8 cellular contexts compared by ENCODE assay signal in genomic region chr1:98468111-98468717, GRCh38.
DNase-seq lines count a peak whose midpoint lies in the region; ATAC-seq, FAIRE-seq and TF ChIP-seq lines count a peak whose summit lies in the region.

No MANE protein-coding gene starts in this region.

- H3K36me3 ChIP-seq in adipocyte (ENCODE audit: control insufficient read depth, insufficient read depth, low read length, severe bottlenecking) = no peaks in the 10 kb centered on the region
- H3K36me3 ChIP-seq in vagina = no peaks in the 10 kb centered on the region

- H3K4me3 Mint-ChIP-seq in stimulated activated naive CD8-positive, alpha-beta T cell treated with anti-CD3 and anti-CD28 coated beads, Interleukin-15, amount 100 ng/mL, for 72 hours = no peak overlapping the region

- H3K27ac ChIP-seq in vagina = no peak overlapping the region

- DNase-seq in NCI-H82 (lab: John Stamatoyannopoulos, UW) (peak; percentile 60), NCI-H82 treated with DMSO at 0.1 percent for 48 hours (lab: John Stamatoyannopoulos, UW; ENCODE audit: unreplicated experiment) (no peak), NCI-H1105 (lab: John Stamatoyannopoulos, UW) (peak; percentile 55), adipocyte (ENCODE audit: low read depth) (peak; percentile 85), vagina (ENCODE audit: extremely low spot score in 2 of 2) (no peak)
- no peak for DNase-seq in stimulated activated naive CD8-positive, alpha-beta T cell treated with anti-CD3 and anti-CD28 coated beads, Interleukin-15, amount 100 ng/mL, for 72 hours

- intact Hi-C loops in vagina (cut with DNase I) = no loop called here

- peaks cover 6% of the 10 kb centered on the region for H3K4me1 ChIP-seq in adipocyte (ENCODE audit: control insufficient read depth, insufficient read depth, low read length)
- H3K4me1 ChIP-seq in vagina = no peaks in the 10 kb centered on the region

- H3K27me3 ChIP-seq in adipocyte (replicated peaks; ENCODE audit: control insufficient read depth, insufficient read depth, low read length) (no peaks in the 10 kb centered on the region), vagina (no peaks in the 10 kb centered on the region)

- peak in 2 of 3 experiments; percentile 54 to 61 for TF ChIP-seq CTCF in vagina (IDR thresholded peaks at IDR 0.05)

- H3K27ac Mint-ChIP-seq in stimulated activated naive CD8-positive, alpha-beta T cell treated with anti-CD3 and anti-CD28 coated beads, Interleukin-15, amount 100 ng/mL, for 72 hours = no peak overlapping the region

- H3K9me3 Mint-ChIP-seq in stimulated activated naive CD8-positive, alpha-beta T cell treated with anti-CD3 and anti-CD28 coated beads, Interleukin-15, amount 100 ng/mL, for 72 hours = no peaks in the 10 kb centered on the region

- peak overlapping the region; percentile 57 for H3K9ac ChIP-seq in adipocyte (ENCODE audit: low read length)

- H3K27me3 Mint-ChIP-seq in stimulated activated naive CD8-positive, alpha-beta T cell treated with anti-CD3 and anti-CD28 coated beads, Interleukin-15, amount 100 ng/mL, for 72 hours = no peaks in the 10 kb centered on the region

- no peak for TF ChIP-seq POLR2A in vagina (IDR thresholded peaks at IDR 0.05)

- FAIRE-seq in islet of Langerhans (lab: Jason Lieb, UNC) = peak; percentile 49

- H3K4me1 Mint-ChIP-seq in stimulated activated naive CD8-positive, alpha-beta T cell treated with anti-CD3 and anti-CD28 coated beads, Interleukin-15, amount 100 ng/mL, for 72 hours = no peaks in the 10 kb centered on the region

- H3K4me3 ChIP-seq in adipocyte (ENCODE audit: low read length) (peak overlapping the region; percentile 36), vagina (no peak overlapping the region)

- H3K9me3 ChIP-seq in adipocyte (ENCODE audit: control insufficient read depth, low read length) = no peaks in the 10 kb centered on the region
- H3K9me3 ChIP-seq in vagina = no peaks in the 10 kb centered on the region

- no peak for ATAC-seq in stimulated activated naive CD8-positive, alpha-beta T cell treated with anti-CD3 and anti-CD28 coated beads, Interleukin-15, amount 100 ng/mL, for 72 hours
- ATAC-seq in HG03280 (IDR thresholded peaks at IDR 0.05; ENCODE audit: unreplicated experiment) = no peak

Comparison
In these comparisons a context has a peak if more than half of its experiments do, and no peak if none do; other contexts are left out.
1. DNase-seq: peak in NCI-H82 (single experiment), NCI-H1105 (single experiment) and adipocyte (single experiment); none in NCI-H82 treated with DMSO at 0.1 percent for 48 hours (single experiment), vagina (0 of 2) and stimulated activated naive CD8-positive, alpha-beta T cell treated with anti-CD3 and anti-CD28 coated beads, Interleukin-15, amount 100 ng/mL, for 72 hours (0 of 2).